ENCODE assay signal across 8 cellular contexts in genomic region chr2:175167792-175168563, GRCh38. TPM values are rescaled to one million over a fixed set of nuclear protein-coding genes. Genes with fewer than 3 reads are reported as not detected.
A peak's percentile ranks its signal among the peaks of the same experiment; 100 is the strongest.
DNase-seq lines count a peak whose midpoint lies in the region; ATAC-seq, FAIRE-seq and TF ChIP-seq lines count a peak whose summit lies in the region.

A gene with protein sequence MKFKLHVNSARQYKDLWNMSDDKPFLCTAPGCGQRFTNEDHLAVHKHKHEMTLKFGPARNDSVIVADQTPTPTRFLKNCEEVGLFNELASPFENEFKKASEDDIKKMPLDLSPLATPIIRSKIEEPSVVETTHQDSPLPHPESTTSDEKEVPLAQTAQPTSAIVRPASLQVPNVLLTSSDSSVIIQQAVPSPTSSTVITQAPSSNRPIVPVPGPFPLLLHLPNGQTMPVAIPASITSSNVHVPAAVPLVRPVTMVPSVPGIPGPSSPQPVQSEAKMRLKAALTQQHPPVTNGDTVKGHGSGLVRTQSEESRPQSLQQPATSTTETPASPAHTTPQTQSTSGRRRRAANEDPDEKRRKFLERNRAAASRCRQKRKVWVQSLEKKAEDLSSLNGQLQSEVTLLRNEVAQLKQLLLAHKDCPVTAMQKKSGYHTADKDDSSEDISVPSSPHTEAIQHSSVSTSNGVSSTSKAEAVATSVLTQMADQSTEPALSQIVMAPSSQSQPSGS (minus strand): TSS chr2:175168203. CDS start chr2:175136443, 31,760 bp downstream.

- H2BK5ac ChIP-seq in IMR-90 (ENCODE audit: low read depth, low read length, poor library complexity, severe bottlenecking) = peak within 1 kb of the TSS; percentile 89

- FAIRE-seq in endothelial cell of umbilical vein (lab: Jason Lieb, UNC) = peak; percentile 97

- peak within 1 kb of the TSS; percentile 100 for H3K4ac ChIP-seq in IMR-90 (ENCODE audit: low read depth, low read length)

- H3K9me3 ChIP-seq in IMR-90 (ENCODE audit: control insufficient read depth, insufficient read depth, low read length) (no peaks in the 10 kb centered on the region), endothelial cell of umbilical vein (replicated peaks; ENCODE audit: control insufficient read depth, insufficient read depth, low read length) (no peaks in the 10 kb centered on the region)

- H3K79me1 ChIP-seq in IMR-90 (ENCODE audit: low read depth in 1 of 2, low read length in 2 of 2) = peaks cover 0 to 15% of the 10 kb centered on the region in 2 experiments; a peak in 2 of 4 replicates

- H2AK5ac ChIP-seq in IMR-90 (ENCODE audit: low read depth, low read length) = peak within 1 kb of the TSS; percentile 98

- peak within 1 kb of the TSS; percentile 81 for H3K4me3 ChIP-seq in IMR-90 (ENCODE audit: insufficient read depth, low read depth, low read length)
- H3K4me3 ChIP-seq in endothelial cell of umbilical vein (replicated peaks in 1 of 3; ENCODE audit: insufficient read depth in 1 of 3, low read depth in 1 of 3, low read length in 3 of 3) = peak within 1 kb of the TSS; percentile 86 to 99 (median 90)

- dilution Hi-C loops in IMR-90 (cut with HindIII; ENCODE audit: low sequenced_read_pairs, unreplicated experiment) (no loop called here), endothelial cell of umbilical vein (cut with MboI; ENCODE audit: extremely low pct_ligation_motif_present, low sequenced_read_pairs) (no loop called here)

- H3K79me2 ChIP-seq in endothelial cell of umbilical vein (ENCODE audit: control insufficient read depth, insufficient read depth, low read length) = peaks cover 49% of the 10 kb centered on the region

- H3K27ac ChIP-seq in IMR-90 (ENCODE audit: insufficient read depth, low read length) (peak within 1 kb of the TSS; percentile 95), endothelial cell of umbilical vein (ENCODE audit: insufficient read depth, low read depth, low read length) (peak within 1 kb of the TSS; percentile 93)

- H2AFZ ChIP-seq in IMR-90 (replicated peaks; ENCODE audit: low read length, poor library complexity) (peak within 1 kb of the TSS; percentile 99), endothelial cell of umbilical vein (ENCODE audit: low read depth, low read length) (peak within 1 kb of the TSS; percentile 98)

- peak within 1 kb of the TSS; percentile 98 for H3K56ac ChIP-seq in IMR-90 (ENCODE audit: extremely low read depth, insufficient read depth, low read length)

- peak within 1 kb of the TSS; percentile 100 for H3K14ac ChIP-seq in IMR-90 (replicated peaks; ENCODE audit: low read depth, low read length)

- no peaks in the 10 kb centered on the region for H3K27me3 ChIP-seq in IMR-90 (ENCODE audit: control insufficient read depth, insufficient read depth, low read length)
- H3K27me3 ChIP-seq in endothelial cell of umbilical vein (ENCODE audit: control insufficient read depth in 2 of 2, insufficient read depth in 2 of 2, low read length in 2 of 2) = no peaks in the 10 kb centered on the region

- H4K20me1 ChIP-seq in IMR-90 (ENCODE audit: insufficient read depth, low read length) = peaks cover 18% of the 10 kb centered on the region; the same call in 1 of the 2 replicates
- H4K20me1 ChIP-seq in endothelial cell of umbilical vein (replicated peaks; ENCODE audit: control insufficient read depth, extremely low read depth, insufficient read depth, low read length) = peaks cover 6% of the 10 kb centered on the region

- H3K23ac ChIP-seq in IMR-90 (ENCODE audit: low read depth, low read length) = peak within 1 kb of the TSS; percentile 99

- H2AK9ac ChIP-seq in IMR-90 (replicated peaks; ENCODE audit: low read depth, low read length, poor library complexity) = peak within 1 kb of the TSS; percentile 99

- TF ChIP-seq POLR2A in IMR-90 (IDR thresholded peaks at IDR 0.05; ENCODE audit: low read depth, low read length) (peak; percentile 77; the same call in 1 of the 2 replicates), endothelial cell of umbilical vein (IDR thresholded peaks at IDR 0.05; ENCODE audit: low read depth, low read length) (peak; percentile 64)

- H3K4me2 ChIP-seq in IMR-90 (ENCODE audit: low read depth, low read length) (peak within 1 kb of the TSS; percentile 93), endothelial cell of umbilical vein (ENCODE audit: insufficient read depth, low read length) (peak within 1 kb of the TSS; percentile 100)

- DNase-seq in DMS 273 (lab: John Stamatoyannopoulos, UW; ENCODE audit: unreplicated experiment) = peak; percentile 100
- DNase-seq in IMR-90 = peak; percentile 100
- DNase-seq in OCI-M1 (lab: John Stamatoyannopoulos, UW) = peak; percentile 99
- DNase-seq in activated T-cell treated with anti-CD3 and anti-CD28 coated beads for 24 hours (ENCODE audit: low read depth) = peak; percentile 96
- DNase-seq in endothelial cell of umbilical vein (ENCODE audit: low read depth, low spot score) = peak; percentile 100
- peak; percentile 97 for DNase-seq in midbrain (lab: John Stamatoyannopoulos, UW)
- DNase-seq in stimulated activated CD8-positive, alpha-beta memory T cell treated with anti-CD3 and anti-CD28 coated beads, Interleukin-2, amount 100 ng/mL, for 1 hour (ENCODE audit: low read depth in 2 of 2) = peak; percentile 90 to 95

- no peak for TF ChIP-seq CTCF in IMR-90 (conservative IDR thresholded peaks at IDR 0.05; ENCODE audit: low read depth, low read length)
- TF ChIP-seq CTCF in endothelial cell of umbilical vein (IDR thresholded peaks at IDR 0.05; ENCODE audit: extremely low read depth in 1 of 2, insufficient read depth in 1 of 2, low read depth in 1 of 2, low read length in 2 of 2) = no peak

- H4K91ac ChIP-seq in IMR-90 (ENCODE audit: insufficient read depth, low read depth, low read length) = peak within 1 kb of the TSS; percentile 99

- H3K9me1 ChIP-seq in IMR-90 (ENCODE audit: insufficient read depth, low read length) (no peaks in the 10 kb centered on the region; the same call in 1 of the 2 replicates), endothelial cell of umbilical vein (replicated peaks; ENCODE audit: control insufficient read depth, extremely low read depth, insufficient read depth, low read length) (no peaks in the 10 kb centered on the region)

- H3K36me3 ChIP-seq in IMR-90 (ENCODE audit: control insufficient read depth, insufficient read depth, low read length) (peaks cover 2% of the 10 kb centered on the region; the same call in 1 of the 2 replicates), endothelial cell of umbilical vein (ENCODE audit: control insufficient read depth in 2 of 2, extremely low read depth in 1 of 2, insufficient read depth in 2 of 2, low read length in 2 of 2) (no peaks in the 10 kb centered on the region)

- peak within 1 kb of the TSS; percentile 94 for H4K5ac ChIP-seq in IMR-90 (ENCODE audit: low read depth, low read length)

- peak within 1 kb of the TSS; percentile 97 for H3K18ac ChIP-seq in IMR-90 (ENCODE audit: low read depth, low read length)

- peak within 1 kb of the TSS; percentile 90 to 99 for H4K8ac ChIP-seq in IMR-90 (ENCODE audit: low read depth in 2 of 2, low read length in 2 of 2)

- in situ Hi-C loops in IMR-90 (cut with MboI; ENCODE audit: low sequenced_read_pairs) = no loop called here

- intact Hi-C loops in IMR-90 (cut with micrococcal nuclease) (no loop called here), endothelial cell of umbilical vein (cut with micrococcal nuclease) (loop anchor here (1.0 to 10.0 kb wide), 4 partner anchors 13 to 681 kb away; partner anchors contain the start of genes ATP5MC3, CHRNA1 and GPR155)

- 0% methylated on average over 20 of the region's 56 CpGs; no CpG with 5 or more reads in 1 of the 2 experiments for WGBS in IMR-90 (ENCODE audit: extremely low coverage in 2 of 2, insufficient read length in 1 of 2), 2 experiments

- ATAC-seq in GM21528 (IDR thresholded peaks at IDR 0.05; ENCODE audit: low FRiP score, unreplicated experiment) = peak; percentile 95
- ATAC-seq in IMR-90 (ENCODE audit: low read depth) = peak; percentile 97

- POLR2A ChIA-PET in IMR-90 (lab: Charles Lee; ENCODE audit: unreplicated experiment) = no interaction called here
- POLR2A ChIA-PET in endothelial cell of umbilical vein (lab: Charles Lee) = interaction anchor here (0.6 to 1.3 kb wide), 3 partner anchors 10 to 953 kb away, joined by 3 to 4 read pairs (median 4); no protein-coding TSS in a partner anchor

- H3K9ac ChIP-seq in IMR-90 (ENCODE audit: low read depth, low read length) (peak within 1 kb of the TSS; percentile 99), endothelial cell of umbilical vein (replicated peaks; ENCODE audit: extremely low read depth, insufficient read depth, low read length) (peak within 1 kb of the TSS; percentile 99)

- H2BK15ac ChIP-seq in IMR-90 (ENCODE audit: low read depth, low read length) = peak within 1 kb of the TSS; percentile 71; the same call in 1 of the 3 replicates

- CTCF ChIA-PET in IMR-90 (lab: Yijun Ruan, JAX) (interaction anchor here (0.7 kb wide), 1 partner anchor 467 kb away, joined by 6 read pairs; no protein-coding TSS in a partner anchor), endothelial cell of umbilical vein (lab: Charles Lee) (interaction anchor here (0.6 to 1.3 kb wide), 8 partner anchors 13 to 1169 kb away, joined by 3 to 5 read pairs (median 3); no protein-coding TSS in a partner anchor)

- H2BK120ac ChIP-seq in IMR-90 (ENCODE audit: low read depth, low read length) = peak within 1 kb of the TSS; percentile 93

- H3K4me1 ChIP-seq in IMR-90 (ENCODE audit: control insufficient read depth, insufficient read depth, low read length) (no peaks in the 10 kb centered on the region), endothelial cell of umbilical vein (ENCODE audit: control insufficient read depth, extremely low read depth, insufficient read depth, low read length) (peaks cover 11% of the 10 kb centered on the region)

- peak within 1 kb of the TSS; percentile 70; the same call in 1 of the 2 replicates for H2BK20ac ChIP-seq in IMR-90 (ENCODE audit: low read depth, low read length)

- TSS peak; percentile 35 for BruUV-seq in IMR-90 (replicated peaks; lab: Mats Ljungman, UMichigan)
- BruUV-seq in endothelial cell of umbilical vein (replicated peaks; lab: Mats Ljungman, UMichigan) = TSS peak; percentile 63

- TF ChIP-seq RAD21 in IMR-90 (IDR thresholded peaks at IDR 0.05; ENCODE audit: low read length) = no peak

TF ChIP-seq in IMR-90, 13 proteins besides CTCF, POLR2A, EP300 and RAD21 (continues in another document):
- no peak for TF ChIP-seq CEBPB (IDR thresholded peaks at IDR 0.05; ENCODE audit: low read depth, low read length)

RNA-seq across cellular contexts. Expression of the gene that starts here (rescaled TPM):
- 51.1 and 60.0 TPM in 2 replicates for total RNA-seq in IMR-90 (2012; rRNA removed)
- 23.2 and 24.1 TPM in 2 replicates for polyA plus RNA-seq in IMR-90 (2012; rRNA removed)
- polyA plus RNA-seq in IMR-90 (2012; cell fraction: cytosol; rRNA removed) = 8.3 and 8.6 TPM in 2 replicates
- 5.9 and 26.0 TPM in 2 replicates for polyA plus RNA-seq in IMR-90 (2012; cell fraction: nucleus; rRNA removed; ENCODE audit: low replicate concordance)
- total RNA-seq in endothelial cell of umbilical vein = 55.9 and 57.1 TPM in 2 replicates
- polyA plus RNA-seq in endothelial cell of umbilical vein = 36.3 and 39.5 TPM in 2 replicates
- polyA plus RNA-seq in endothelial cell of umbilical vein (2011; cell fraction: cytosol; rRNA removed) = 34.3 and 38.5 TPM in 2 replicates
- polyA plus RNA-seq in endothelial cell of umbilical vein (2011; cell fraction: nucleus; rRNA removed) = 64.9 and 72.6 TPM in 2 replicates
- polyA plus RNA-seq in endothelial cell of umbilical vein (2012) = 27.6 and 28.1 TPM in 2 replicates
- polyA minus RNA-seq in endothelial cell of umbilical vein = 152 and 154 TPM in 2 replicates
- polyA minus RNA-seq in endothelial cell of umbilical vein (2011; cell fraction: cytosol; rRNA and poly(A)+ RNA removed) = 37.8 TPM
- 175 and 245 TPM in 2 replicates for polyA minus RNA-seq in endothelial cell of umbilical vein (2011; cell fraction: nucleus; rRNA and poly(A)+ RNA removed)

Comparison
In these comparisons a context has a peak if more than half of its experiments do, and no peak if none do; other contexts are left out.
1. Peak in every context shown above with its lines: DNase-seq, ATAC-seq, H3K4me3 ChIP-seq and H3K27ac ChIP-seq.